34 cellular contexts compared by ENCODE assay signal in genomic region chr7:124480821-124481290, GRCh38.
"Had no signal": no experiment of that assay in that cellular context is flagged by ENCODE, and none has a peak within 500 bp of the region (broad histone marks: within the 10 kb centered on the region; RNA-seq: fewer than 3 reads in every experiment).

No MANE protein-coding gene starts in this region.

- H3K9me3 Mint-ChIP-seq: activated B cell treated with CpG ODN at 0.5 μM for 24 hours; activated CD4-positive, alpha-beta T cell treated with anti-CD3 and anti-CD28 coated beads, Interleukin-2, amount 10 ng/mL, durations not matched to agents 24 days and 14 days had no signal

- H3K27me3 ChIP-seq: adrenal gland, body of pancreas, brain microvascular endothelial cell, breast epithelium had no signal

- DNase-seq: activated B cell treated with CpG ODN at 0.5 μM for 24 hours; activated CD4-positive, alpha-beta memory T cell treated with anti-CD3 and anti-CD28 coated beads for 36 hours; activated CD4-positive, alpha-beta T cell treated with anti-CD3 and anti-CD28 coated beads for 4 hours; activated CD4-positive, alpha-beta T cell treated with anti-CD3 and anti-CD28 coated beads, Interleukin-2, amount 10 ng/mL, durations not matched to agents 24 days and 14 days; activated CD4-positive, alpha-beta T cell treated with anti-CD3 and anti-CD28 coated beads, Interleukin-2, amount 50 U/mL, for 1 hour; activated CD4-positive, alpha-beta T cell treated with anti-CD3 and anti-CD28 coated beads, Interleukin-2, amount 50 U/mL, for 4 hours; activated CD4-positive, CD25-positive, alpha-beta regulatory T cell treated with anti-CD3 and anti-CD28 coated beads, Interleukin-2, amount 50 U/mL, for 72 hours; activated CD8-positive, alpha-beta memory T cell treated with anti-CD3 and anti-CD28 coated beads, Interleukin-2, amount 50 U/mL, for 4 hours; activated CD8-positive, alpha-beta T cell treated with anti-CD3 and anti-CD28 coated beads for 36 hours; activated effector memory CD4-positive, alpha-beta T cell treated with anti-CD3 and anti-CD28 coated beads, Interleukin-2, amount 50 U/mL, for 16 hours; activated gamma-delta T cell treated with Interleukin-2 at 50 U/mL for 16 hours; activated naive CD4-positive, alpha-beta T cell; activated naive CD4-positive, alpha-beta T cell treated with anti-CD3 and anti-CD28 coated beads for 36 hours; activated naive CD4-positive, alpha-beta T cell treated with anti-CD3 and anti-CD28 coated beads, Interleukin-2, amount 50 U/mL, for 16 hours; activated naive CD8-positive, alpha-beta T cell treated with anti-CD3 and anti-CD28 coated beads for 36 hours; activated T-cell treated with anti-CD3 and anti-CD28 coated beads for 4 hours; activated T-cell treated with anti-CD3 and anti-CD28 coated beads, Interleukin-2, amount 50 U/mL, for 1 hour; activated T-cell treated with anti-CD3 and anti-CD28 coated beads, Interleukin-2, amount 50 U/mL, for 4 hours; activated T-cell treated with anti-CD3 and anti-CD28 coated beads, Interleukin-2, amount 50 U/mL, for 72 hours; adrenal gland; amniotic stem cell; body of pancreas; brain microvascular endothelial cell; central memory CD4-positive, alpha-beta T cell; T-helper 1 cell; T-helper 9 cell had no signal

- H3K27ac Mint-ChIP-seq: activated B cell treated with CpG ODN at 0.5 μM for 24 hours; activated CD4-positive, alpha-beta memory T cell treated with anti-CD3 and anti-CD28 coated beads for 36 hours; activated CD4-positive, alpha-beta T cell treated with anti-CD3 and anti-CD28 coated beads, Interleukin-2, amount 10 ng/mL, durations not matched to agents 24 days and 14 days; activated CD8-positive, alpha-beta T cell treated with anti-CD3 and anti-CD28 coated beads for 36 hours; activated naive CD4-positive, alpha-beta T cell treated with anti-CD3 and anti-CD28 coated beads for 36 hours; activated naive CD4-positive, alpha-beta T cell treated with anti-CD3 and anti-CD28 coated beads, Interleukin-2, amount 50 U/mL, for 72 hours; activated naive CD8-positive, alpha-beta T cell treated with anti-CD3 and anti-CD28 coated beads for 36 hours; activated T-cell treated with anti-CD3 and anti-CD28 coated beads, Interleukin-2, amount 50 U/mL, for 72 hours; activated T-helper 1 cell treated with anti-CD3 and anti-CD28 coated beads, Interleukin-12 subunit alpha, Interleukin-12 subunit beta, Interleukin-2, Interleukin-4 antibody, amounts not matched to agents 30 ng/mL and 10 ng/mL and 1 ng/mL, durations not matched to agents 14 hours and 24 hours and 36 hours; activated T-helper 17 cell treated with anti-CD3 and anti-CD28 coated beads, Interleukin-2, amount 50 U/mL, for 72 hours; T-helper 1 cell treated with Interleukin-12 subunit alpha and Interleukin-12 subunit beta and Interleukin-4 antibody, amounts not matched to agents 30 μg/mL and 1 μg/mL, for 36 hours; T-helper 2 cell treated with Interferon-gamma antibody and Interleukin-4, amounts not matched to agents 5 μg/mL and 100 μg/mL, for 36 hours had no signal

- H3K4me3 Mint-ChIP-seq: activated B cell treated with CpG ODN at 0.5 μM for 24 hours; activated CD4-positive, alpha-beta memory T cell treated with anti-CD3 and anti-CD28 coated beads for 36 hours; activated CD4-positive, alpha-beta T cell treated with anti-CD3 and anti-CD28 coated beads, Interleukin-2, amount 10 ng/mL, durations not matched to agents 24 days and 14 days; activated CD8-positive, alpha-beta T cell treated with anti-CD3 and anti-CD28 coated beads for 36 hours; activated naive CD4-positive, alpha-beta T cell treated with anti-CD3 and anti-CD28 coated beads for 36 hours; activated naive CD8-positive, alpha-beta T cell treated with anti-CD3 and anti-CD28 coated beads for 36 hours; activated T-cell treated with anti-CD3 and anti-CD28 coated beads, Interleukin-2, amount 50 U/mL, for 4 hours; activated T-cell treated with anti-CD3 and anti-CD28 coated beads, Interleukin-2, amount 50 U/mL, for 72 hours; activated T-helper 1 cell treated with anti-CD3 and anti-CD28 coated beads, Interleukin-12 subunit alpha, Interleukin-12 subunit beta, Interleukin-2, Interleukin-4 antibody, amounts not matched to agents 30 ng/mL and 10 ng/mL and 1 ng/mL, durations not matched to agents 14 hours and 24 hours and 36 hours; activated T-helper 17 cell treated with anti-CD3 and anti-CD28 coated beads, Interleukin-2, amount 50 U/mL, for 72 hours; T-helper 1 cell treated with Interleukin-12 subunit alpha and Interleukin-12 subunit beta and Interleukin-4 antibody, amounts not matched to agents 30 μg/mL and 1 μg/mL, for 36 hours; T-helper 2 cell treated with Interferon-gamma antibody and Interleukin-4, amounts not matched to agents 5 μg/mL and 100 μg/mL, for 36 hours had no signal

- H3K27me3 Mint-ChIP-seq: activated B cell treated with CpG ODN at 0.5 μM for 24 hours; activated CD4-positive, alpha-beta memory T cell treated with anti-CD3 and anti-CD28 coated beads for 36 hours; activated CD4-positive, alpha-beta T cell treated with anti-CD3 and anti-CD28 coated beads, Interleukin-2, amount 10 ng/mL, durations not matched to agents 24 days and 14 days; activated CD8-positive, alpha-beta T cell treated with anti-CD3 and anti-CD28 coated beads for 36 hours; activated naive CD8-positive, alpha-beta T cell treated with anti-CD3 and anti-CD28 coated beads for 36 hours; activated T-helper 17 cell treated with anti-CD3 and anti-CD28 coated beads, Interleukin-2, amount 50 U/mL, for 72 hours had no signal

- H3K4me3 ChIP-seq: adrenal gland, body of pancreas, breast epithelium had no signal

- H3K9me3 ChIP-seq: adrenal gland, body of pancreas, breast epithelium had no signal

- ATAC-seq: activated CD8-positive, alpha-beta T cell treated with anti-CD3 and anti-CD28 coated beads for 36 hours; activated naive CD4-positive, alpha-beta T cell treated with anti-CD3 and anti-CD28 coated beads, Interleukin-2, amount 50 U/mL, for 72 hours; activated T-cell treated with anti-CD3 and anti-CD28 coated beads, Interleukin-2, amount 50 U/mL, for 4 hours; activated T-cell treated with anti-CD3 and anti-CD28 coated beads, Interleukin-2, amount 50 U/mL, for 72 hours; activated T-helper 17 cell treated with anti-CD3 and anti-CD28 coated beads, Interleukin-2, amount 50 U/mL, for 72 hours; body of pancreas had no signal

- H3K36me3 Mint-ChIP-seq: activated CD4-positive, alpha-beta memory T cell treated with anti-CD3 and anti-CD28 coated beads for 36 hours; activated naive CD4-positive, alpha-beta T cell treated with anti-CD3 and anti-CD28 coated beads, Interleukin-2, amount 50 U/mL, for 72 hours; activated naive CD8-positive, alpha-beta T cell treated with anti-CD3 and anti-CD28 coated beads for 36 hours had no signal

- H3K4me1 ChIP-seq: adrenal gland, body of pancreas, breast epithelium had no signal

- H3K27ac ChIP-seq: adrenal gland, body of pancreas, brain microvascular endothelial cell, breast epithelium had no signal

- H3K36me3 ChIP-seq: adrenal gland, brain microvascular endothelial cell, breast epithelium had no signal

- FAIRE-seq: astrocyte, TTC549 had no signal

- H3K4me1 Mint-ChIP-seq: activated B cell treated with CpG ODN at 0.5 μM for 24 hours; activated CD4-positive, alpha-beta T cell treated with anti-CD3 and anti-CD28 coated beads, Interleukin-2, amount 10 ng/mL, durations not matched to agents 24 days and 14 days; activated naive CD8-positive, alpha-beta T cell treated with anti-CD3 and anti-CD28 coated beads for 36 hours; activated T-helper 17 cell treated with anti-CD3 and anti-CD28 coated beads, Interleukin-2, amount 50 U/mL, for 72 hours had no signal
